15 cellular contexts compared by ENCODE assay signal in genomic region chr5:96734871-96735325, GRCh38.
DNase-seq lines count a peak whose midpoint lies in the region; ATAC-seq and TF ChIP-seq lines count a peak whose summit lies in the region.
"Had no signal": no experiment of that assay in that cellular context is flagged by ENCODE, and none has a peak within 500 bp of the region (broad histone marks: within the 10 kb centered on the region; RNA-seq: fewer than 3 reads in every experiment).

No MANE protein-coding gene starts in this region.

- no peak for DNase-seq in SK-N-SH
- no peak for DNase-seq in PC-3
- peak; percentile 49 to 56 for DNase-seq in erythroblast (lab: John Stamatoyannopoulos, UW)
- no peak for DNase-seq in gastrocnemius medialis
- DNase-seq in mesenteric fat pad (ENCODE audit: low spot score), result no peak
- no peak for DNase-seq in NCI-H2081 (lab: John Stamatoyannopoulos, UW)
- DNase-seq: activated CD4-positive, alpha-beta memory T cell treated with anti-CD3 and anti-CD28 coated beads, Interleukin-2, amount 10 ng/mL, durations not matched to agents 7 days and 5 days; adrenal gland; H9; NCI-H1048 had no signal

- no TSS peak for BruUV-seq in PC-3 (replicated peaks; lab: Mats Ljungman, UMichigan)

- H3K9ac ChIP-seq in SK-N-SH (no peak overlapping the region), PC-3 (ENCODE audit: low read length) (no peak overlapping the region)

- H2AFZ ChIP-seq in SK-N-SH (ENCODE audit: low read depth), result no peak overlapping the region
- H2AFZ ChIP-seq in PC-3 (ENCODE audit: low read length), result no peak overlapping the region

- intact Hi-C loops in PC-3 (cut with micrococcal nuclease), result no loop called here
- intact Hi-C loops in gastrocnemius medialis (cut with DNase I; ENCODE audit: low total_unique reads), result loop anchor here (10.0 kb wide), 1 partner anchor 120 kb away; no protein-coding TSS in a partner anchor

- H3K27me3 ChIP-seq in SK-N-SH (ENCODE audit: insufficient read depth), result no peaks in the 10 kb centered on the region
- no peaks in the 10 kb centered on the region for H3K27me3 ChIP-seq in PC-3 (ENCODE audit: low read length)
- H3K27me3 ChIP-seq in gastrocnemius medialis, result no peaks in the 10 kb centered on the region
- H3K27me3 ChIP-seq: adrenal gland, esophagus muscularis mucosa had no signal

- H3F3A ChIP-seq in SK-N-SH (replicated peaks; ENCODE audit: insufficient read depth) (peaks cover 5% of the 10 kb centered on the region), PC-3 (ENCODE audit: low read length, unreplicated experiment) (no peaks in the 10 kb centered on the region)

- peaks cover 27% of the 10 kb centered on the region for H3K79me2 ChIP-seq in SK-N-SH (ENCODE audit: insufficient read depth)
- H3K79me2 ChIP-seq in PC-3 (ENCODE audit: low read length), result no peaks in the 10 kb centered on the region

- TF ChIP-seq EP300 in SK-N-SH (IDR thresholded peaks at IDR 0.05; ENCODE audit: borderline replicate concordance in 1 of 2, low read depth in 1 of 2, low read length in 1 of 2), result no peak

- H4K20me1 ChIP-seq in SK-N-SH (ENCODE audit: insufficient read depth) (no peaks in the 10 kb centered on the region; the same call in 1 of the 2 replicates), PC-3 (ENCODE audit: low read length) (no peaks in the 10 kb centered on the region)

- H3K4me3 ChIP-seq in SK-N-SH (ENCODE audit: low read depth in 2 of 2, low read length in 1 of 2) (no peak overlapping the region), PC-3 (ENCODE audit: low read length) (no peak overlapping the region), gastrocnemius medialis (no peak overlapping the region)
- H3K4me3 ChIP-seq: A549, adrenal gland, esophagus muscularis mucosa had no signal

- no peak overlapping the region; a peak in 1 of 4 replicates for H3K27ac ChIP-seq in SK-N-SH (ENCODE audit: low read depth in 2 of 2, low read length in 1 of 2)
- H3K27ac ChIP-seq in PC-3 (ENCODE audit: low read length), result peak overlapping the region; percentile 27; the same call in 1 of the 2 replicates
- peak overlapping the region; percentile 11 to 58 (median 54) for H3K27ac ChIP-seq in gastrocnemius medialis
- H3K27ac ChIP-seq: A549, adrenal gland, esophagus muscularis mucosa had no signal

- H3K4me1 ChIP-seq in SK-N-SH (ENCODE audit: control insufficient read depth in 1 of 2, insufficient read depth in 2 of 2, low read depth in 1 of 2, low read length in 1 of 2) (no peaks in the 10 kb centered on the region; a peak in 1 of 4 replicates), PC-3 (ENCODE audit: insufficient read depth, low read length) (peaks cover 28% of the 10 kb centered on the region), gastrocnemius medialis (peaks cover 21 to 25% of the 10 kb centered on the region in 2 donors)
- H3K4me1 ChIP-seq: adrenal gland had no signal

- H3K9me2 ChIP-seq in SK-N-SH (no peaks in the 10 kb centered on the region), PC-3 (replicated peaks; ENCODE audit: low read length) (no peaks in the 10 kb centered on the region)

- CTCF ChIA-PET in SK-N-SH (lab: Yijun Ruan, JAX), result interaction anchor here (1.2 kb wide), 1 partner anchor 427 kb away, joined by 3 read pairs; no protein-coding TSS in a partner anchor
- CTCF ChIA-PET in PC-3 (lab: Charles Lee), result interaction anchor here (1.0 kb wide), 1 partner anchor 17 kb away, joined by 4 read pairs; no protein-coding TSS in a partner anchor

- in situ Hi-C loops in gastrocnemius medialis (cut with MboI; ENCODE audit: low sequenced_read_pairs in 4 of 4), result no loop called here

- H3K9me3 ChIP-seq in SK-N-SH (no peaks in the 10 kb centered on the region), PC-3 (ENCODE audit: low read length) (no peaks in the 10 kb centered on the region), gastrocnemius medialis (no peaks in the 10 kb centered on the region)
- H3K9me3 ChIP-seq: A549, adrenal gland, esophagus muscularis mucosa had no signal

- H3K36me3 ChIP-seq in SK-N-SH (replicated peaks in 1 of 2; ENCODE audit: control insufficient read depth in 1 of 2, insufficient read depth in 2 of 2, low read length in 1 of 2) (peaks cover 27 to 58% of the 10 kb centered on the region in 2 experiments), PC-3 (ENCODE audit: low read depth, low read length) (peaks cover 9% of the 10 kb centered on the region; the same call in 1 of the 2 replicates), gastrocnemius medialis (peaks cover 3 to 53% of the 10 kb centered on the region in 2 donors)

- 44% methylated on average over 1 of the region's 1 CpG for WGBS in SK-N-SH (ENCODE audit: low lambda C conversion rate)

- TF ChIP-seq POLR2A in erythroblast (IDR thresholded peaks at IDR 0.05; ENCODE audit: low read length) (no peak), gastrocnemius medialis (IDR thresholded peaks at IDR 0.05) (no peak)

- H3K4me2 ChIP-seq in SK-N-SH (no peak overlapping the region), PC-3 (ENCODE audit: low read length) (peak overlapping the region; percentile 68)
- H3K4me2 ChIP-seq: A549 had no signal

- no peak for TF ChIP-seq RAD21 in SK-N-SH (IDR thresholded peaks at IDR 0.05; ENCODE audit: low read length)

- ATAC-seq in SK-N-SH treated with all-trans-retinoic acid at 6 μM for 48 hours (no peak), PC-3 (no peak), gastrocnemius medialis (no peak), HG03342 (IDR thresholded peaks at IDR 0.05; ENCODE audit: unreplicated experiment) (no peak)
- ATAC-seq: Panc1 had no signal

- TF ChIP-seq CTCF in SK-N-SH (IDR thresholded peaks at IDR 0.05) (no peak), PC-3 (conservative IDR thresholded peaks at IDR 0.05; ENCODE audit: low read depth, low read length) (no peak), gastrocnemius medialis (IDR thresholded peaks at IDR 0.05 in 4 of 5, conservative IDR thresholded peaks at IDR 0.05 in 1 of 5) (no peak)

- POLR2A ChIA-PET in SK-N-SH (lab: Yijun Ruan, JAX) (no interaction called here), PC-3 (lab: Charles Lee; ENCODE audit: unreplicated experiment) (no interaction called here)

TF ChIP-seq in SK-N-SH, 30 proteins besides CTCF, POLR2A, EP300 and RAD21:
- no peak for TF ChIP-seq JUND (IDR thresholded peaks at IDR 0.05)
- TF ChIP-seq TCF12 (IDR thresholded peaks at IDR 0.05), result 0 out of 2 replicates have a peak, but pooled peaks have one; percentile 8

TF ChIP-seq in SK-N-SH treated with all-trans-retinoic acid at 6 μM for 48 hours, 23 proteins besides CTCF, POLR2A, EP300 and RAD21 (continues in another document):
- TF ChIP-seq ISL1 (CRISPR knock-in tag; IDR thresholded peaks at IDR 0.05) (no peak), CSDC2 (CRISPR knock-in tag; IDR thresholded peaks at IDR 0.05) (no peak), ZNF70 (CRISPR knock-in tag; IDR thresholded peaks at IDR 0.05) (no peak), ZC3H10 (CRISPR knock-in tag; IDR thresholded peaks at IDR 0.05) (no peak), TCF4 (CRISPR knock-in tag; IDR thresholded peaks at IDR 0.05; ENCODE audit: borderline replicate concordance) (no peak), GLIS3 (CRISPR knock-in tag; IDR thresholded peaks at IDR 0.05) (no peak), CSRNP3 (CRISPR knock-in tag; IDR thresholded peaks at IDR 0.05) (no peak), POU6F1 (CRISPR knock-in tag; IDR thresholded peaks at IDR 0.05; ENCODE audit: borderline replicate concordance, low read depth) (no peak), ZFP30 (CRISPR knock-in tag; IDR thresholded peaks at IDR 0.05) (no peak), RARB (CRISPR knock-in tag; IDR thresholded peaks at IDR 0.05) (no peak), PPARA (CRISPR knock-in tag; IDR thresholded peaks at IDR 0.05; ENCODE audit: borderline replicate concordance) (no peak), ZFP3 (CRISPR knock-in tag; IDR thresholded peaks at IDR 0.05) (no peak), ZNF8 (CRISPR knock-in tag; IDR thresholded peaks at IDR 0.05) (no peak), OSR1 (CRISPR knock-in tag; IDR thresholded peaks at IDR 0.05) (no peak)

Comparison
In these comparisons a context has a peak if more than half of its experiments do, and no peak if none do; other contexts are left out.
1. DNase-seq: peak in erythroblast (2 of 2); none in SK-N-SH (single experiment), PC-3 (single experiment), gastrocnemius medialis (0 of 2), mesenteric fat pad (single experiment) and NCI-H2081 (0 of 2).
2. H3K27ac ChIP-seq: peak in PC-3 (single experiment) and gastrocnemius medialis (4 of 4); none in SK-N-SH (0 of 2).